In genomic region chr12:47218191-47218654, GRCh38 we compare ENCODE assay signal across 10 cellular contexts.
A peak's percentile ranks its signal among the peaks of the same experiment; 100 is the strongest.
DNase-seq lines count a peak whose midpoint lies in the region; ATAC-seq and TF ChIP-seq lines count a peak whose summit lies in the region.
"Had no signal": no experiment of that assay in that cellular context is flagged by ENCODE, and none has a peak within 500 bp of the region (broad histone marks: within the 10 kb centered on the region; RNA-seq: fewer than 3 reads in every experiment).

No MANE protein-coding gene starts in this region.

- peak overlapping the region in 3 of 5 donors; percentile 39 to 81 (median 74) for H3K27ac ChIP-seq in stomach

- H3K4me3 ChIP-seq in Loucy (ENCODE audit: low read length, poor library complexity, severe bottlenecking) (peak overlapping the region; percentile 80), stomach (peak overlapping the region in 2 of 4 donors; percentile 7 to 29)

- H3K27me3 ChIP-seq in Loucy (ENCODE audit: insufficient read depth, low read length, poor library complexity, severe bottlenecking) (no peaks in the 10 kb centered on the region), stomach (no peaks in the 10 kb centered on the region)
- H3K27me3 ChIP-seq: foreskin keratinocyte had no signal

- H3K9ac ChIP-seq in Loucy (ENCODE audit: low read depth, low read length, poor library complexity, severe bottlenecking), result no peak overlapping the region

- in situ Hi-C loops in G401 (cut with HindIII; ENCODE audit: low sequenced_read_pairs), result no loop called here

- no peaks in the 10 kb centered on the region for H4K20me1 ChIP-seq in Loucy (ENCODE audit: insufficient read depth, low read length, poor library complexity, severe bottlenecking)

- TF ChIP-seq CTCF in Loucy (conservative IDR thresholded peaks at IDR 0.05; ENCODE audit: low read length), result no peak
- no peak for TF ChIP-seq CTCF in stomach (IDR thresholded peaks at IDR 0.05)

- intact Hi-C loops in stomach (cut with DNase I; ENCODE audit: low total_unique reads), result no loop called here

- H3K4me1 ChIP-seq in Loucy (ENCODE audit: insufficient read depth, low read length, poor library complexity, severe bottlenecking), result peaks cover 70% of the 10 kb centered on the region
- peaks cover 0 to 12% (median 5%) of the 10 kb centered on the region in 4 donors for H3K4me1 ChIP-seq in stomach

- peak; percentile 24 for DNase-seq in activated gamma-delta T cell treated with Interleukin-2 at 50 U/mL for 16 hours
- no peak for DNase-seq in activated gamma-delta T cell (lab: John Stamatoyannopoulos, UW)
- DNase-seq in activated naive CD8-positive, alpha-beta T cell treated with anti-CD3 and anti-CD28 coated beads, Interleukin-2, amount 10 ng/mL, durations not matched to agents 7 days and 5 days, result peak; percentile 67
- DNase-seq in stomach, result no peak
- no peak for DNase-seq in NCI-H2029 (lab: John Stamatoyannopoulos, UW)
- DNase-seq in G401 (ENCODE audit: low spot score), result no peak
- DNase-seq: foreskin keratinocyte, NCI-H2107 had no signal

- no peak for TF ChIP-seq POLR2A in stomach (IDR thresholded peaks at IDR 0.05)

- H3K27me3 Mint-ChIP-seq in activated naive CD8-positive, alpha-beta T cell treated with anti-CD3 and anti-CD28 coated beads, Interleukin-2, amount 10 ng/mL, durations not matched to agents 7 days and 5 days, result peaks cover 1% of the 10 kb centered on the region

- peak overlapping the region; percentile 87 for H3K4me3 Mint-ChIP-seq in activated naive CD8-positive, alpha-beta T cell treated with anti-CD3 and anti-CD28 coated beads, Interleukin-2, amount 10 ng/mL, durations not matched to agents 7 days and 5 days

- H3K9me3 Mint-ChIP-seq in activated naive CD8-positive, alpha-beta T cell treated with anti-CD3 and anti-CD28 coated beads, Interleukin-2, amount 10 ng/mL, durations not matched to agents 7 days and 5 days, result no peaks in the 10 kb centered on the region

- POLR2A ChIA-PET in activated naive CD8-positive, alpha-beta T cell treated with anti-CD3 and anti-CD28 coated beads, Interleukin-2, amount 10 ng/mL, durations not matched to agents 7 days and 5 days (lab: Charles Lee), result interaction anchor here (0.6 to 14.2 kb wide), 17 partner anchors 9 to 1291 kb away, joined by 3 to 258 read pairs (median 10); partner anchors contain the start of genes AMIGO2 and PCED1B

- no peaks in the 10 kb centered on the region for H3K9me2 ChIP-seq in Loucy (replicated peaks; ENCODE audit: low read depth, low read length)

- H3K9me3 ChIP-seq in Loucy (ENCODE audit: insufficient read depth, low read depth, low read length), result no peaks in the 10 kb centered on the region
- no peaks in the 10 kb centered on the region for H3K9me3 ChIP-seq in stomach

- peak; percentile 36 for ATAC-seq in activated naive CD8-positive, alpha-beta T cell treated with anti-CD3 and anti-CD28 coated beads, Interleukin-2, amount 10 ng/mL, durations not matched to agents 7 days and 5 days (ENCODE audit: low read depth)
- no peak for ATAC-seq in HG03571 (IDR thresholded peaks at IDR 0.05; ENCODE audit: unreplicated experiment)
- ATAC-seq: foreskin keratinocyte had no signal

- H3K79me2 ChIP-seq in Loucy (ENCODE audit: insufficient read depth, low read length), result peaks cover 42% of the 10 kb centered on the region

- TF ChIP-seq EP300 in stomach (IDR thresholded peaks at IDR 0.05), result no peak

- H3F3A ChIP-seq in Loucy (ENCODE audit: low read depth), result peaks cover 15% of the 10 kb centered on the region

- H3K4me1 Mint-ChIP-seq in activated naive CD8-positive, alpha-beta T cell treated with anti-CD3 and anti-CD28 coated beads, Interleukin-2, amount 10 ng/mL, durations not matched to agents 7 days and 5 days, result peaks cover 43% of the 10 kb centered on the region

- no peak overlapping the region for H2AFZ ChIP-seq in Loucy (ENCODE audit: low read length)

- peak overlapping the region; percentile 92 for H3K27ac Mint-ChIP-seq in activated naive CD8-positive, alpha-beta T cell treated with anti-CD3 and anti-CD28 coated beads, Interleukin-2, amount 10 ng/mL, durations not matched to agents 7 days and 5 days

- H3K36me3 Mint-ChIP-seq in activated naive CD8-positive, alpha-beta T cell treated with anti-CD3 and anti-CD28 coated beads, Interleukin-2, amount 10 ng/mL, durations not matched to agents 7 days and 5 days, result peaks cover 72% of the 10 kb centered on the region

- 86 to 94% (median 90%) methylated on average over 8 of the region's 8 CpGs for WGBS in stomach, 5 donors

- H3K36me3 ChIP-seq in Loucy (ENCODE audit: insufficient read depth, low read length) (no peaks in the 10 kb centered on the region), stomach (no peaks in the 10 kb centered on the region)

- peak overlapping the region; percentile 88 for H3K4me2 ChIP-seq in Loucy (ENCODE audit: low read depth, low read length, poor library complexity, severe bottlenecking)

Comparison
In these comparisons a context has a peak if more than half of its experiments do, and no peak if none do; other contexts are left out.
1. DNase-seq: peak in activated gamma-delta T cell treated with Interleukin-2 at 50 U/mL for 16 hours (single experiment) and activated naive CD8-positive, alpha-beta T cell treated with anti-CD3 and anti-CD28 coated beads, Interleukin-2, amount 10 ng/mL, durations not matched to agents 7 days and 5 days (single experiment); none in activated gamma-delta T cell (single experiment), stomach (single experiment), NCI-H2029 (single experiment) and G401 (single experiment).